ENCODE assay signal across 1 cellular context in the genomic region with DNA sequence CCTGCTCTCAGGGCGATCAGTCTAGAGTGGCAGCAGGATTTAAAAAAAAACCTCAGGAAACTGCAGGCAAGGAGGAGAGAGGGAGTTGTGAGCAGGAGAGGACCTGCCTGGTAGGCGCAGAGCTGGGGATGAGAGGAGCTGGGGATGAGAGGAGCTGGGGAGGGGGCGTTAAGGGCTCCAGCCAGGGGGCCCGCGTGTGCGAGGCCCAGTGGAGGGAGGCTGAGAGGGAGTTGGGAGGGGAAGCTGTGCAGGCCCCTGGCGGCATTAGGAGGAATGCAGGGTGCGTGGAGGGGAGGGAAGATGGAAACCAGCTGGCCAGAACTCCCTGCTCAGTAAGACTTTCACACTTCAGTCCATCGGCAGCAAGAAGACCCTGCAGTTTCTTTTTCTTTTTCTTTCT.
TF ChIP-seq lines count a peak whose summit lies in the region.

No MANE protein-coding gene starts in this region.

TF ChIP-seq in K562, 482 proteins besides CTCF, POLR2A, EP300 and RAD21:
- TF ChIP-seq TFE3 (CRISPR knock-in tag; IDR thresholded peaks at IDR 0.05) (no peak), PTRF (tag; IDR thresholded peaks at IDR 0.05) (no peak), HDAC2 (IDR thresholded peaks at IDR 0.05) (no peak), ELF1 (tag; IDR thresholded peaks at IDR 0.05) (no peak), GATAD2B (IDR thresholded peaks at IDR 0.05; ENCODE audit: borderline replicate concordance) (no peak)
- TF ChIP-seq, protein P1, sequence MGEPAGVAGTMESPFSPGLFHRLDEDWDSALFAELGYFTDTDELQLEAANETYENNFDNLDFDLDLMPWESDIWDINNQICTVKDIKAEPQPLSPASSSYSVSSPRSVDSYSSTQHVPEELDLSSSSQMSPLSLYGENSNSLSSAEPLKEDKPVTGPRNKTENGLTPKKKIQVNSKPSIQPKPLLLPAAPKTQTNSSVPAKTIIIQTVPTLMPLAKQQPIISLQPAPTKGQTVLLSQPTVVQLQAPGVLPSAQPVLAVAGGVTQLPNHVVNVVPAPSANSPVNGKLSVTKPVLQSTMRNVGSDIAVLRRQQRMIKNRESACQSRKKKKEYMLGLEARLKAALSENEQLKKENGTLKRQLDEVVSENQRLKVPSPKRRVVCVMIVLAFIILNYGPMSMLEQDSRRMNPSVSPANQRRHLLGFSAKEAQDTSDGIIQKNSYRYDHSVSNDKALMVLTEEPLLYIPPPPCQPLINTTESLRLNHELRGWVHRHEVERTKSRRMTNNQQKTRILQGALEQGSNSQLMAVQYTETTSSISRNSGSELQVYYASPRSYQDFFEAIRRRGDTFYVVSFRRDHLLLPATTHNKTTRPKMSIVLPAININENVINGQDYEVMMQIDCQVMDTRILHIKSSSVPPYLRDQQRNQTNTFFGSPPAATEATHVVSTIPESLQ (CRISPR knock-in tag; IDR thresholded peaks at IDR 0.05): no peak
TF ChIP-seq in K562: peak in this region for 0.
